In the genomic region with DNA sequence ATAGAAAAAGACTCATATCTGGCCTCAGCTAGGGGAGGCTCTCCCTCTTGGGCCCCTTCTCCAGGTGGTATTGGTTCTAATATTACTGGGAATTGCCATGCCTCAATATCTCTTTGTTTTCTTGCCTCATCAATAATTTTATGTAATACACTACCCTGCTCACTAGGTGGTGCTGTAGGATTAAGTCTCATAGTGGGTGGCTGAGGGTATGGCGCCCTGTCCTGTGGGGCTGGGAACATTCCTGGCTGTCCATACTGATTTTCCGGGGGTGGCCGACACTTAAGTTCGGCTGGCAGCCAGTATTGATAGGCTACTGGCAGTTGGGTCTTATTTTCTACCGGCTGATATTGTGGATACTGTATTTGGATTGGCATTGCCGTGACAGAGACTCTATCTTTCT, we compare ENCODE assay signal across 8 cellular contexts. TPM values are rescaled to one million over a fixed set of nuclear protein-coding genes. Genes with fewer than 3 reads are reported as not detected.
DNase-seq lines count a peak whose midpoint lies in the region; ATAC-seq, FAIRE-seq and TF ChIP-seq lines count a peak whose summit lies in the region.

No MANE protein-coding gene starts in this region.

- no peaks in the 10 kb centered on the region for H3K79me2 ChIP-seq in K562 (ENCODE audit: control insufficient read depth, insufficient read depth, low read length)

- no peaks in the 10 kb centered on the region for H3K27me3 ChIP-seq in K562 (ENCODE audit: control insufficient read depth in 2 of 2, insufficient read depth in 2 of 2, low read length in 2 of 2)
- no peaks in the 10 kb centered on the region for H3K27me3 ChIP-seq in neutrophil

- no peak overlapping the region for H3K4me2 ChIP-seq in K562 (ENCODE audit: insufficient read depth, low read length)

- TF ChIP-seq RAD21 in K562 (CRISPR knock-in tag; conservative IDR thresholded peaks at IDR 0.05 in 1 of 2, IDR thresholded peaks at IDR 0.05 in 1 of 2): peak in 1 of 2 experiments; percentile 37; a peak in 1 of 4 replicates

- H3K4me1 ChIP-seq in K562 (replicated peaks in 1 of 2; ENCODE audit: control insufficient read depth in 2 of 2, insufficient read depth in 2 of 2, low read length in 2 of 2): no peaks in the 10 kb centered on the region
- no peaks in the 10 kb centered on the region for H3K4me1 ChIP-seq in neutrophil (ENCODE audit: control insufficient read depth in 1 of 2, insufficient read depth in 1 of 2, low read depth in 1 of 2, low read length in 1 of 2)

- no peak for FAIRE-seq in K562 (lab: Jason Lieb, UNC)

- H3K36me3 ChIP-seq in K562 (ENCODE audit: control insufficient read depth, insufficient read depth, low read length): peaks cover 93% of the 10 kb centered on the region
- peaks cover 31% of the 10 kb centered on the region for H3K36me3 ChIP-seq in neutrophil

- in situ Hi-C loops in K562 (cut with MboI): no loop called here

- POLR2A ChIA-PET in K562 (lab: Yijun Ruan, JAX): no interaction called here

- TF ChIP-seq POLR2A in K562 (conservative IDR thresholded peaks at IDR 0.05): no peak

- peak; percentile 73 to 90 (median 77) for TF ChIP-seq CTCF in K562 (IDR thresholded peaks at IDR 0.05 in 2 of 3, conservative IDR thresholded peaks at IDR 0.05 in 1 of 3; ENCODE audit: insufficient read depth in 2 of 3, low read depth in 1 of 3, low read length in 3 of 3)
- TF ChIP-seq CTCF in neutrophil (IDR thresholded peaks at IDR 0.05): peak; percentile 35

- H3K9me3 ChIP-seq in K562 (replicated peaks; ENCODE audit: control insufficient read depth, insufficient read depth, low read depth, low read length) (peaks cover 18% of the 10 kb centered on the region), neutrophil (peaks cover 20% of the 10 kb centered on the region)

- peak; percentile 88 for ATAC-seq in K562
- no peak for ATAC-seq in GM18873 (IDR thresholded peaks at IDR 0.05; ENCODE audit: low FRiP score, unreplicated experiment)
- no peak for ATAC-seq in GM21423 (IDR thresholded peaks at IDR 0.05; ENCODE audit: unreplicated experiment)

- intact Hi-C loops in K562 (cut with micrococcal nuclease): loop anchor here (10.0 kb wide), 1 partner anchor 220 kb away; a partner anchor contains a TSS

- H2AFZ ChIP-seq in K562 (ENCODE audit: low read depth, low read length): no peak overlapping the region

- no peak for TF ChIP-seq EP300 in K562 (IDR thresholded peaks at IDR 0.05; ENCODE audit: low read length)

- DNase-seq in NCI-H2227 (lab: John Stamatoyannopoulos, UW; ENCODE audit: unreplicated experiment): peak; percentile 23
- DNase-seq in NCI-H2227 treated with DMSO at 0.1 percent for 48 hours (lab: John Stamatoyannopoulos, UW): no peak
- peak; percentile 26 for DNase-seq in M059J (ENCODE audit: low read depth)
- DNase-seq in K562 (ENCODE audit: extremely low read depth in 1 of 4, low spot score in 3 of 4): peak; percentile 55 to 71 (median 62)
- no peak for DNase-seq in activated naive CD4-positive, alpha-beta T cell treated with Interleukin-2 at 50 U/mL for 16 hours

- H3K4me3 ChIP-seq in K562 (no peak overlapping the region), neutrophil (ENCODE audit: low read depth in 1 of 2, low read length in 1 of 2) (no peak overlapping the region)

- H3K9me1 ChIP-seq in K562 (ENCODE audit: control insufficient read depth, insufficient read depth, low read length): no peaks in the 10 kb centered on the region

- CTCF ChIA-PET in K562 (lab: Yijun Ruan, JAX; ENCODE audit: low intra/inter-chr PET ratio): no interaction called here

- 97% methylated on average over 6 of the region's 6 CpGs for WGBS in K562 (ENCODE audit: insufficient coverage, low coverage, missing lambda C conversion rate)

- BruUV-seq in K562 (replicated peaks; lab: Mats Ljungman, UMichigan): no TSS peak

- H3K27ac ChIP-seq in K562 (ENCODE audit: extremely low read depth, low read depth, low read length): no peak overlapping the region
- no peak overlapping the region for H3K27ac ChIP-seq in neutrophil

- no peaks in the 10 kb centered on the region for H4K20me1 ChIP-seq in K562 (replicated peaks; ENCODE audit: control insufficient read depth, insufficient read depth, low read length)

- H3K9ac ChIP-seq in K562 (ENCODE audit: insufficient read depth in 1 of 2, low read depth in 2 of 2, low read length in 2 of 2): no peak overlapping the region

RNA-seq across cellular contexts. Expression of a gene that starts 9.0 kb away (rescaled TPM):
- total RNA-seq in M059J (2014; rRNA removed; shearing (Covaris generic)): not detected in 2 replicates
- total RNA-seq in K562 (2011; cell fraction: chromatin; rRNA removed; ENCODE audit: low replicate concordance): 23.7 and 71.0 TPM in 2 replicates
- 9.8 and 19.1 TPM in 2 replicates for total RNA-seq in K562 (2011; cell fraction: nucleolus; rRNA removed)
- total RNA-seq in K562 (2011; cell fraction: nucleoplasm; rRNA removed): 41.6 and 61.5 TPM in 2 replicates
- 0.69 and 1.4 TPM in 2 replicates for total RNA-seq in K562 (2014; rRNA removed)
- total RNA-seq in K562 (2014; rRNA removed; fragmentation: Illumina TruSeq; extraction: Trizol): 1.2 and 2.4 TPM in 2 replicates
- total RNA-seq in K562 (2015; rRNA removed; fragmentation: Illumina TruSeq; extraction: Trizol): 1.6 and 1.8 TPM in 2 replicates
- 1.0 and 1.2 TPM in 2 replicates for total RNA-seq in K562 (2021)
- polyA plus RNA-seq in K562 (2011; rRNA removed): 1.9 TPM in 2 replicates
- polyA plus RNA-seq in K562 (2011; cell fraction: cytosol; rRNA removed): 0.56 TPM in 1 of 2 replicates, not detected in the other
- 6.2 and 8.3 TPM in 2 replicates for polyA plus RNA-seq in K562 (2011; cell fraction: nucleus; rRNA removed)
- 0.07 and 0.15 TPM in 2 replicates for polyA plus RNA-seq in K562 (2012)
- polyA plus RNA-seq in K562 (2014; fragmentation: Illumina TruSeq; extraction: Trizol): 0.37 and 0.39 TPM in 2 replicates
- not detected for polyA plus RNA-seq in K562 (2014; fragmentation: Nextera tagmentation; extraction: Ambion mirVana)
- 0.54 TPM in 1 of 2 replicates, not detected in the other for polyA plus RNA-seq in K562 (2014; rRNA removed)
- polyA minus RNA-seq in K562 (2011; rRNA and poly(A)+ RNA removed): 18.8 and 26.9 TPM in 2 replicates
- polyA minus RNA-seq in K562 (2011; cell fraction: cytosol; rRNA and poly(A)+ RNA removed): 1.8 TPM in 1 of 2 replicates, not detected in the other
- polyA minus RNA-seq in K562 (2011; cell fraction: nucleus; rRNA and poly(A)+ RNA removed): 22.3 and 37.7 TPM in 2 replicates

RNA-seq across cellular contexts. Expression of a gene that starts 16.8 kb away (rescaled TPM):
- 320 and 374 TPM in 2 replicates for total RNA-seq in M059J (2014; rRNA removed; shearing (Covaris generic))
- 131 and 280 TPM in 2 replicates for total RNA-seq in K562 (2011; cell fraction: chromatin; rRNA removed; ENCODE audit: low replicate concordance)
- total RNA-seq in K562 (2011; cell fraction: nucleolus; rRNA removed): 78.7 and 79.2 TPM in 2 replicates
- total RNA-seq in K562 (2011; cell fraction: nucleoplasm; rRNA removed): 170 and 268 TPM in 2 replicates
- total RNA-seq in K562 (2014; rRNA removed) (536 and 718 TPM in 2 replicates), K562 (2014; rRNA removed; fragmentation: Illumina TruSeq; extraction: Trizol) (835 and 917 TPM in 2 replicates), K562 (2015; rRNA removed; fragmentation: Illumina TruSeq; extraction: Trizol) (750 and 772 TPM in 2 replicates), K562 (2021) (404 and 407 TPM in 2 replicates)
- polyA plus RNA-seq in K562 (2011; rRNA removed) (318 and 487 TPM in 2 replicates), K562 (2014; fragmentation: Illumina TruSeq; extraction: Trizol) (826 and 1,031 TPM in 2 replicates), K562 (2014; fragmentation: Nextera tagmentation; extraction: Ambion mirVana) (1,000 to 10,000 TPM; 1,649 to 1,996 TPM), K562 (2014; rRNA removed) (873 and 941 TPM in 2 replicates)
- polyA plus RNA-seq in K562 (2011; cell fraction: cytosol; rRNA removed): 132 and 191 TPM in 2 replicates
- polyA plus RNA-seq in K562 (2011; cell fraction: nucleus; rRNA removed): 94.0 and 167 TPM in 2 replicates
- 293 and 764 TPM in 2 replicates for polyA plus RNA-seq in K562 (2012)
- polyA minus RNA-seq in K562 (2011; rRNA and poly(A)+ RNA removed): 351 and 368 TPM in 2 replicates
- polyA minus RNA-seq in K562 (2011; cell fraction: cytosol; rRNA and poly(A)+ RNA removed): 94.6 and 112 TPM in 2 replicates
- 116 and 207 TPM in 2 replicates for polyA minus RNA-seq in K562 (2011; cell fraction: nucleus; rRNA and poly(A)+ RNA removed)

RNA-seq across cellular contexts. Expression of a gene that starts 21.5 kb away (rescaled TPM):
- total RNA-seq in M059J (2014; rRNA removed; shearing (Covaris generic)): 0.20 TPM in 1 of 2 replicates, not detected in the other
- 13.9 and 53.3 TPM in 2 replicates for total RNA-seq in K562 (2011; cell fraction: chromatin; rRNA removed; ENCODE audit: low replicate concordance)
- total RNA-seq in K562 (2011; cell fraction: nucleolus; rRNA removed): 7.8 and 12.4 TPM in 2 replicates
- 29.3 and 54.2 TPM in 2 replicates for total RNA-seq in K562 (2011; cell fraction: nucleoplasm; rRNA removed)
- total RNA-seq in K562 (2014; rRNA removed) (0.86 and 1.3 TPM in 2 replicates), K562 (2014; rRNA removed; fragmentation: Illumina TruSeq; extraction: Trizol) (1.4 and 2.2 TPM in 2 replicates), K562 (2015; rRNA removed; fragmentation: Illumina TruSeq; extraction: Trizol) (2.1 TPM in 2 replicates), K562 (2021) (0.51 and 0.63 TPM in 2 replicates)
- polyA plus RNA-seq in K562 (2011; rRNA removed) (1.4 and 1.8 TPM in 2 replicates), K562 (2014; fragmentation: Illumina TruSeq; extraction: Trizol) (0.60 and 0.68 TPM in 2 replicates), K562 (2014; fragmentation: Nextera tagmentation; extraction: Ambion mirVana) (under 1 TPM; 0.04 to 0.10 TPM), K562 (2014; rRNA removed) (0.45 and 0.60 TPM in 2 replicates)
- 0.12 and 0.59 TPM in 2 replicates for polyA plus RNA-seq in K562 (2011; cell fraction: cytosol; rRNA removed)
- polyA plus RNA-seq in K562 (2011; cell fraction: nucleus; rRNA removed): 5.1 and 5.6 TPM in 2 replicates
- 0.20 and 0.25 TPM in 2 replicates for polyA plus RNA-seq in K562 (2012)
- 10.1 and 15.1 TPM in 2 replicates for polyA minus RNA-seq in K562 (2011; rRNA and poly(A)+ RNA removed)
- polyA minus RNA-seq in K562 (2011; cell fraction: cytosol; rRNA and poly(A)+ RNA removed): 0.91 and 1.1 TPM in 2 replicates
- polyA minus RNA-seq in K562 (2011; cell fraction: nucleus; rRNA and poly(A)+ RNA removed): 13.1 and 20.8 TPM in 2 replicates

RNA-seq across cellular contexts. Expression of a gene that starts 35.1 kb away (rescaled TPM):
- 0.30 TPM in 1 of 2 replicates, not detected in the other for total RNA-seq in M059J (2014; rRNA removed; shearing (Covaris generic))
- 18.4 and 37.9 TPM in 2 replicates for total RNA-seq in K562 (2011; cell fraction: chromatin; rRNA removed; ENCODE audit: low replicate concordance)
- 12.3 and 18.9 TPM in 2 replicates for total RNA-seq in K562 (2011; cell fraction: nucleolus; rRNA removed)
- total RNA-seq in K562 (2011; cell fraction: nucleoplasm; rRNA removed): 22.3 and 25.3 TPM in 2 replicates
- total RNA-seq in K562 (2014; rRNA removed) (0.65 and 1.00 TPM in 2 replicates), K562 (2014; rRNA removed; fragmentation: Illumina TruSeq; extraction: Trizol) (1.9 and 2.2 TPM in 2 replicates), K562 (2015; rRNA removed; fragmentation: Illumina TruSeq; extraction: Trizol) (1.4 and 1.6 TPM in 2 replicates), K562 (2021) (1.1 TPM in 2 replicates)
- polyA plus RNA-seq in K562 (2011; rRNA removed) (4.5 and 6.3 TPM in 2 replicates), K562 (2014; fragmentation: Illumina TruSeq; extraction: Trizol) (1.6 and 2.2 TPM in 2 replicates), K562 (2014; fragmentation: Nextera tagmentation; extraction: Ambion mirVana) (under 1 TPM; 0.35 to 0.37 TPM), K562 (2014; rRNA removed) (2.1 and 2.2 TPM in 2 replicates)
- polyA plus RNA-seq in K562 (2011; cell fraction: cytosol; rRNA removed): 1.7 and 4.8 TPM in 2 replicates
- 14.3 and 19.1 TPM in 2 replicates for polyA plus RNA-seq in K562 (2011; cell fraction: nucleus; rRNA removed)
- 0.87 and 1.6 TPM in 2 replicates for polyA plus RNA-seq in K562 (2012)
- 9.7 and 11.0 TPM in 2 replicates for polyA minus RNA-seq in K562 (2011; rRNA and poly(A)+ RNA removed)
- 1.5 TPM in 1 of 2 replicates, not detected in the other for polyA minus RNA-seq in K562 (2011; cell fraction: cytosol; rRNA and poly(A)+ RNA removed)
- 10.9 and 17.5 TPM in 2 replicates for polyA minus RNA-seq in K562 (2011; cell fraction: nucleus; rRNA and poly(A)+ RNA removed)

RNA-seq across cellular contexts. Expression of a gene that starts 46.8 kb away (rescaled TPM):
- not detected in 2 replicates for total RNA-seq in M059J (2014; rRNA removed; shearing (Covaris generic))
- not detected in 2 replicates for total RNA-seq in K562 (2011; cell fraction: chromatin; rRNA removed; ENCODE audit: low replicate concordance)
- not detected in 2 replicates for total RNA-seq in K562 (2011; cell fraction: nucleolus; rRNA removed)
- not detected in 2 replicates for total RNA-seq in K562 (2011; cell fraction: nucleoplasm; rRNA removed)
- total RNA-seq in K562 (2014; rRNA removed) (not detected in 2 replicates), K562 (2014; rRNA removed; fragmentation: Illumina TruSeq; extraction: Trizol) (not detected in 2 replicates), K562 (2015; rRNA removed; fragmentation: Illumina TruSeq; extraction: Trizol) (not detected in 2 replicates), K562 (2021) (not detected in 2 replicates)
- polyA plus RNA-seq in K562 (2011; rRNA removed) (not detected in 2 replicates), K562 (2014; fragmentation: Illumina TruSeq; extraction: Trizol) (not detected in 2 replicates), K562 (2014; fragmentation: Nextera tagmentation; extraction: Ambion mirVana) (not detected), K562 (2014; rRNA removed) (not detected in 2 replicates)
- polyA plus RNA-seq in K562 (2011; cell fraction: cytosol; rRNA removed): not detected in 2 replicates
- polyA plus RNA-seq in K562 (2011; cell fraction: nucleus; rRNA removed): not detected in 2 replicates
- polyA plus RNA-seq in K562 (2012): not detected in 2 replicates
- polyA minus RNA-seq in K562 (2011; rRNA and poly(A)+ RNA removed): not detected in 2 replicates
- not detected in 2 replicates for polyA minus RNA-seq in K562 (2011; cell fraction: cytosol; rRNA and poly(A)+ RNA removed)
- not detected in 2 replicates for polyA minus RNA-seq in K562 (2011; cell fraction: nucleus; rRNA and poly(A)+ RNA removed)

Comparison
In these comparisons a context has a peak if more than half of its experiments do, and no peak if none do; other contexts are left out.
1. DNase-seq: peak in NCI-H2227 (single experiment), M059J (single experiment) and K562 (4 of 4); none in NCI-H2227 treated with DMSO at 0.1 percent for 48 hours (single experiment) and activated naive CD4-positive, alpha-beta T cell treated with Interleukin-2 at 50 U/mL for 16 hours (single experiment).